17 cellular contexts compared by ENCODE assay signal in genomic region chr12:111271674-111272418, GRCh38.
DNase-seq lines count a peak whose midpoint lies in the region; ATAC-seq and TF ChIP-seq lines count a peak whose summit lies in the region.
"Had no signal": no experiment of that assay in that cellular context is flagged by ENCODE, and none has a peak within 500 bp of the region (broad histone marks: within the 10 kb centered on the region; RNA-seq: fewer than 3 reads in every experiment).

No MANE protein-coding gene starts in this region.

- H3K27me3 ChIP-seq in cardiac muscle cell (no peaks in the 10 kb centered on the region), heart left ventricle (peaks cover 0 to 59% (median 2%) of the 10 kb centered on the region in 9 donors), Caco-2 (replicated peaks; ENCODE audit: control insufficient read depth, insufficient read depth, low read length) (no peaks in the 10 kb centered on the region; the same call in 1 of the 2 replicates), tibial nerve (peaks cover 0 to 6% of the 10 kb centered on the region in 2 donors)
- H3K27me3 ChIP-seq: BLaER1 treated with 17β-estradiol and CSF1 and Interleukin-3, amounts not matched to agents 10 nM and 100 nM had no signal

- TF ChIP-seq CTCF in cardiac muscle cell (IDR thresholded peaks at IDR 0.05; ENCODE audit: low read depth, low read length): peak; percentile 32
- TF ChIP-seq CTCF in heart left ventricle (IDR thresholded peaks at IDR 0.05): peak in 2 of 12 donors; percentile 10 to 12
- TF ChIP-seq CTCF in Caco-2 (IDR thresholded peaks at IDR 0.05; ENCODE audit: insufficient read depth in 1 of 2, low read depth in 1 of 2, low read length in 1 of 2, severe bottlenecking in 1 of 2, unreplicated experiment in 1 of 2): no peak
- no peak for TF ChIP-seq CTCF in tibial nerve (IDR thresholded peaks at IDR 0.05)

- H3K9me3 Mint-ChIP-seq in Caco-2 (ENCODE audit: unreplicated experiment): no peaks in the 10 kb centered on the region

- no peak for TF ChIP-seq POLR2A in heart left ventricle (IDR thresholded peaks at IDR 0.05)
- TF ChIP-seq POLR2A in tibial nerve (IDR thresholded peaks at IDR 0.05): no peak

- no TSS peak for BruUV-seq in Caco-2 (replicated peaks; lab: Mats Ljungman, UMichigan)

- ATAC-seq in heart left ventricle: no peak
- ATAC-seq: psoas muscle had no signal

- no peak overlapping the region for H3K4me3 ChIP-seq in cardiac muscle cell
- H3K4me3 ChIP-seq in heart left ventricle: no peak overlapping the region
- no peak overlapping the region for H3K4me3 ChIP-seq in Caco-2 (ENCODE audit: low read depth, low read length)
- no peak overlapping the region for H3K4me3 ChIP-seq in tibial nerve
- H3K4me3 ChIP-seq: BLaER1 treated with 17β-estradiol and CSF1 and Interleukin-3, amounts not matched to agents 10 nM and 100 nM; psoas muscle; SK-N-MC had no signal

- H3K36me3 Mint-ChIP-seq in Caco-2 (ENCODE audit: insufficient read depth, unreplicated experiment): no peaks in the 10 kb centered on the region

- 68 to 75% (median 74%) methylated on average over 6 of the region's 6 CpGs for WGBS in heart left ventricle, 4 donors
- 57 to 65% methylated on average over 6 of the region's 6 CpGs for WGBS in tibial nerve, 2 donors

- no peak overlapping the region for H3K27ac Mint-ChIP-seq in Caco-2 (ENCODE audit: unreplicated experiment)

- peaks cover 8% of the 10 kb centered on the region for H3K4me1 Mint-ChIP-seq in Caco-2 (ENCODE audit: low read depth, unreplicated experiment)

- no peaks in the 10 kb centered on the region for H3K36me3 ChIP-seq in cardiac muscle cell
- no peaks in the 10 kb centered on the region for H3K36me3 ChIP-seq in heart left ventricle
- no peaks in the 10 kb centered on the region for H3K36me3 ChIP-seq in Caco-2 (ENCODE audit: control insufficient read depth, insufficient read depth, low read length)
- H3K36me3 ChIP-seq in tibial nerve: no peaks in the 10 kb centered on the region
- H3K36me3 ChIP-seq: BLaER1 treated with 17β-estradiol and CSF1 and Interleukin-3, amounts not matched to agents 10 nM and 100 nM had no signal

- CTCF ChIA-PET in Caco-2 (lab: Charles Lee): no interaction called here

- DNase-seq in cardiac muscle cell (ENCODE audit: low read depth in 1 of 2, low spot score in 1 of 2) (no peak), heart left ventricle (no peak), MV-4-11 (lab: John Stamatoyannopoulos, UW) (peak; percentile 14), cerebellar cortex (ENCODE audit: low spot score) (peak; percentile 5), NCI-H82 treated with DMSO at 0.1 percent for 48 hours (lab: John Stamatoyannopoulos, UW; ENCODE audit: unreplicated experiment) (no peak), Caco-2 (no peak), tibial nerve (ENCODE audit: low spot score in 2 of 2) (no peak)
- no peak for DNase-seq in effector CD4-positive, alpha-beta T cell
- DNase-seq: activated naive CD4-positive, alpha-beta T cell treated with anti-CD3 and anti-CD28 coated beads, Interleukin-2, amount 50 U/mL, for 16 hours; effector memory CD4-positive, alpha-beta T cell; hypothalamus; mesenchymal stem cell; NCI-H2227 treated with DMSO at 0.1 percent for 48 hours; psoas muscle; stimulated activated CD4-positive, alpha-beta T cell treated with anti-CD3 and anti-CD28 coated beads, Interleukin-4, amount 100 ng/mL, for 1 hour had no signal

- H3K9me3 ChIP-seq in cardiac muscle cell (ENCODE audit: low read depth) (no peaks in the 10 kb centered on the region), heart left ventricle (no peaks in the 10 kb centered on the region), Caco-2 (peaks cover 4% of the 10 kb centered on the region; the same call in 1 of the 2 replicates), tibial nerve (peaks cover 0 to under 1% (median 0%) of the 10 kb centered on the region in 4 donors)
- H3K9me3 ChIP-seq: BLaER1 treated with 17β-estradiol and CSF1 and Interleukin-3, amounts not matched to agents 10 nM and 100 nM; psoas muscle had no signal

- intact Hi-C loops in heart left ventricle (cut with DNase I): no loop called here
- intact Hi-C loops in Caco-2 (cut with micrococcal nuclease; ENCODE audit: unreplicated experiment): loop anchor here (5.0 kb wide), 1 partner anchor 250 kb away; no protein-coding TSS in a partner anchor

- no peak for TF ChIP-seq EP300 in tibial nerve (IDR thresholded peaks at IDR 0.05)

- peaks cover 2% of the 10 kb centered on the region for H3K27me3 Mint-ChIP-seq in Caco-2 (ENCODE audit: insufficient read depth, unreplicated experiment)

- H3K4me3 Mint-ChIP-seq in Caco-2 (ENCODE audit: unreplicated experiment): no peak overlapping the region

- no peaks in the 10 kb centered on the region for H3K4me1 ChIP-seq in cardiac muscle cell (ENCODE audit: low read depth)
- H3K4me1 ChIP-seq in heart left ventricle: no peaks in the 10 kb centered on the region
- no peaks in the 10 kb centered on the region for H3K4me1 ChIP-seq in Caco-2
- peaks cover 0 to 9% (median 0%) of the 10 kb centered on the region in 4 donors for H3K4me1 ChIP-seq in tibial nerve
- H3K4me1 ChIP-seq: psoas muscle had no signal

- POLR2A ChIA-PET in Caco-2 (lab: Charles Lee): no interaction called here

- no peak overlapping the region for H3K27ac ChIP-seq in cardiac muscle cell
- no peak overlapping the region for H3K27ac ChIP-seq in heart left ventricle
- H3K27ac ChIP-seq in tibial nerve: no peak overlapping the region
- H3K27ac ChIP-seq: psoas muscle, SK-N-MC had no signal

Comparison
In these comparisons a context has a peak if more than half of its experiments do, and no peak if none do; other contexts are left out.
1. DNase-seq: peak in MV-4-11 (single experiment) and cerebellar cortex (single experiment); none in cardiac muscle cell (0 of 2), heart left ventricle (0 of 5), NCI-H82 treated with DMSO at 0.1 percent for 48 hours (single experiment), Caco-2 (0 of 2), effector CD4-positive, alpha-beta T cell (single experiment) and tibial nerve (0 of 2).